Comparison of ENCODE assay signal across 8 cellular contexts in the genomic region with DNA sequence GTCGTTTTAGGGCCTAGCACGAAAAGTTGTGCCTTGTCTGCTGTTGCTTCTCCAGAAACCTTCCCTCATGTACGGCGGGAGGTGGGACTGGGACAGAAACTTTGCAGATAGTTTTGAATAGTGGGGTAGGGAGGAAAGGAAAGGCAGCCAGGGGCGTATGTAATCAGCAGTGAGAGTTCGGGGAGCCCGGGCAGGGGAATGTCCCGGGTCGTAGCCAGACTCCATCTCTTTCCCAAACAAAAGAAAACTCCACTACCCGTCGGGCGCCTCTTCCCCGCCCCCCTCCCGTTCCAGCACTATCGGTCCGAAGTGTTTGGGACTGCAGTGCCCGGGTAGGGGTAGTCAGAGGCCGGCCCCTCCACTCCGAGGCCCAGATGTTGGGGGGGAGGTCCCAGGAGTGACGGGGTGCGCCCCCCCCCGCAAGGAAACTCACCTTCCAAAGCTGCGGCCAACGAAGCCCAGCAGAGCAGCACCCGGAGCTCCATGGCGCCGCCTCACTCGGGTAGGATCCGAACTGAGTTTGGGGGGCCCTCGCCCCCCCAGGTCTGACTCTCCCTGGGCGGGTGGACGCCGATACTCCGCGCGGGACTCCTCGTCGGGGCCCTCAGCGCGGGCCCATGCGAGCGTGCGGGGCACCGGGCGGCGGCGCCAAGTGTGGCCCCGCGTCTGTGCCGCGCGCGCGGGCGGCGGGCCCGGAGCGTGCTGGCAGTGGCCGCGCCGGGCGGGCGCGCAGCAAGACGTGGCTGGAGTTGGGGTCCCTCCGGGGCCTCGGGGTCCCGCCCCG. TPM values are rescaled to one million over a fixed set of nuclear protein-coding genes. Genes with fewer than 3 reads are reported as not detected.
DNase-seq lines count a peak whose midpoint lies in the region; ATAC-seq and TF ChIP-seq lines count a peak whose summit lies in the region.

No MANE protein-coding gene starts in this region.

- H3K27me3 Mint-ChIP-seq in CD4-positive, alpha-beta T cell = peaks cover 43% of the 10 kb centered on the region
- H3K27me3 Mint-ChIP-seq in nephron (ENCODE audit: low read depth) = peaks cover 3% of the 10 kb centered on the region

- no peak for DNase-seq in CD4-positive, alpha-beta T cell
- peak in 1 of 2 experiments; percentile 8 for DNase-seq in PC-9
- no peak for DNase-seq in epithelial cell of prostate (ENCODE audit: low read depth, low spot score)
- DNase-seq in SIG-M5 (lab: John Stamatoyannopoulos, UW) = no peak
- no peak for DNase-seq in NCI-H1930 (lab: John Stamatoyannopoulos, UW)
- no peak for DNase-seq in GM10248 (ENCODE audit: extremely low spot score)

- no peaks in the 10 kb centered on the region for H3F3A ChIP-seq in PC-9 (ENCODE audit: insufficient read depth, low read depth)

- CTCF ChIA-PET in CD4-positive, alpha-beta T cell (lab: Charles Lee) = no interaction called here
- CTCF ChIA-PET in PC-9 (lab: Charles Lee) (interaction anchor here (0.6 to 1.9 kb wide), 14 partner anchors 9 to 680 kb away, joined by 3 to 14 read pairs (median 6); a partner anchor contains a TSS), GM10248 (lab: Yijun Ruan, JAX) (no interaction called here)

- no peaks in the 10 kb centered on the region for H3K9me3 Mint-ChIP-seq in CD4-positive, alpha-beta T cell
- no peaks in the 10 kb centered on the region for H3K9me3 Mint-ChIP-seq in nephron

- no peak for TF ChIP-seq CTCF in CD4-positive, alpha-beta T cell (IDR thresholded peaks at IDR 0.05)
- TF ChIP-seq CTCF in PC-9 (conservative IDR thresholded peaks at IDR 0.05) (no peak), nephron (IDR thresholded peaks at IDR 0.05; ENCODE audit: unreplicated experiment in 3 of 3) (no peak), GM10248 (IDR thresholded peaks at IDR 0.05; ENCODE audit: control extremely low read depth, extremely low read depth, low read depth, missing control alignments) (no peak)

- intact Hi-C loops in CD4-positive, alpha-beta T cell (cut with DNase I, micrococcal nuclease) = no loop called here
- intact Hi-C loops in PC-9 (cut with micrococcal nuclease; ENCODE audit: unreplicated experiment) = loop anchor here (1.0 to 10.0 kb wide), 10 partner anchors 10 to 282 kb away; a partner anchor contains a TSS

- no peak overlapping the region for H3K27ac Mint-ChIP-seq in CD4-positive, alpha-beta T cell
- peak overlapping the region; percentile 75 to 97 (median 76) for H3K27ac Mint-ChIP-seq in nephron

- peak; percentile 46 for ATAC-seq in CD4-positive, alpha-beta T cell (ENCODE audit: poor library complexity)
- no peak for ATAC-seq in GM18907 (IDR thresholded peaks at IDR 0.05; ENCODE audit: unreplicated experiment)

- peak overlapping the region; percentile 82 for H3K4me3 Mint-ChIP-seq in CD4-positive, alpha-beta T cell
- H3K4me3 Mint-ChIP-seq in nephron = peak overlapping the region; percentile 90 to 96 (median 93)

- H3K79me2 ChIP-seq in PC-9 (ENCODE audit: low read depth) = peaks cover 4% of the 10 kb centered on the region; the same call in 1 of the 2 replicates

- H3K4me1 Mint-ChIP-seq in CD4-positive, alpha-beta T cell (ENCODE audit: low read depth) = peaks cover 24% of the 10 kb centered on the region
- H3K4me1 Mint-ChIP-seq in nephron = peaks cover 22% of the 10 kb centered on the region

- H4K20me1 ChIP-seq in PC-9 (ENCODE audit: insufficient read depth) = 0 out of 2 replicates have a peak, but pooled peaks cover 6% of the 10 kb centered on the region

- H3K36me3 Mint-ChIP-seq in CD4-positive, alpha-beta T cell (ENCODE audit: low read depth) = no peaks in the 10 kb centered on the region
- H3K36me3 Mint-ChIP-seq in nephron (ENCODE audit: low read depth) = peaks cover 17% of the 10 kb centered on the region

- H3K4me1 ChIP-seq in PC-9 (replicated peaks; ENCODE audit: insufficient read depth) = peaks cover 12% of the 10 kb centered on the region; the same call in 1 of the 2 replicates

- peaks cover 37% of the 10 kb centered on the region for H3K27me3 ChIP-seq in CD4-positive, alpha-beta T cell (ENCODE audit: control insufficient read depth, insufficient read depth, low read length)
- no peaks in the 10 kb centered on the region for H3K27me3 ChIP-seq in PC-9 (ENCODE audit: insufficient read depth, low read depth)

- POLR2A ChIA-PET in CD4-positive, alpha-beta T cell (lab: Charles Lee) = no interaction called here
- POLR2A ChIA-PET in PC-9 (lab: Charles Lee; ENCODE audit: unreplicated experiment) (interaction anchor here (0.6 to 1.2 kb wide), 7 partner anchors 10 to 310 kb away, joined by 4 to 33 read pairs (median 8); a partner anchor contains a TSS), GM10248 (lab: Yijun Ruan, JAX) (no interaction called here)

- H3K4me3 ChIP-seq in PC-9 = peak overlapping the region; percentile 68

- H2AFZ ChIP-seq in PC-9 = peak overlapping the region; percentile 87

- no peaks in the 10 kb centered on the region for H3K9me2 ChIP-seq in PC-9 (ENCODE audit: insufficient read depth)

- H3K27ac ChIP-seq in CD4-positive, alpha-beta T cell (ENCODE audit: low read depth, low read length) = no peak overlapping the region
- H3K27ac ChIP-seq in PC-9 (no peak overlapping the region), epithelial cell of prostate (peak overlapping the region; percentile 84)

- peak overlapping the region; percentile 86 for H3K4me2 ChIP-seq in PC-9

- H3K36me3 ChIP-seq in PC-9 (ENCODE audit: low read depth) = no peaks in the 10 kb centered on the region

- no peaks in the 10 kb centered on the region for H3K9me3 ChIP-seq in CD4-positive, alpha-beta T cell (ENCODE audit: control insufficient read depth, low read length)
- no peaks in the 10 kb centered on the region for H3K9me3 ChIP-seq in PC-9 (ENCODE audit: insufficient read depth, low read depth)

- no TSS peak for BruUV-seq in PC-9 (replicated peaks; lab: Mats Ljungman, UMichigan)

RNA-seq across cellular contexts. Expression of a gene that starts 0.6 kb away (rescaled TPM):
- total RNA-seq in CD4-positive, alpha-beta T cell = 1 to 10 TPM; 8.4 to 8.9 TPM
- total RNA-seq in PC-9 (2021) = 79.4 and 94.6 TPM in 2 replicates

RNA-seq across cellular contexts. Expression of a gene that starts 25.8 kb away (rescaled TPM):
- 10 to 100 TPM; 26.3 to 28.2 TPM for total RNA-seq in CD4-positive, alpha-beta T cell
- 34.7 and 36.7 TPM in 2 replicates for total RNA-seq in PC-9 (2021)

RNA-seq across cellular contexts. Expression of a gene that starts 40.4 kb away (rescaled TPM):
- 1 to 10 TPM; 4.3 to 6.1 TPM for total RNA-seq in CD4-positive, alpha-beta T cell
- total RNA-seq in PC-9 (2021) = 89.3 and 91.4 TPM in 2 replicates

RNA-seq across cellular contexts. Expression of a gene that starts 48.2 kb away (rescaled TPM):
- total RNA-seq in CD4-positive, alpha-beta T cell = 100 to 1,000 TPM; 355 to 382 TPM
- 116 and 144 TPM in 2 replicates for total RNA-seq in PC-9 (2021)

Comparison
In these comparisons a context has a peak if more than half of its experiments do, and no peak if none do; other contexts are left out.
1. RNA of a gene that starts 40.4 kb away (total RNA-seq): 89.3 to 91.4 TPM in PC-9; 4.3 to 6.1 TPM in CD4-positive, alpha-beta T cell; every median in the first group is over 10 times any median in the second.